Comparison of ENCODE assay signal across 8 cellular contexts in genomic region chr11:116773203-116774112, GRCh38. TPM values are rescaled to one million over a fixed set of nuclear protein-coding genes. Genes with fewer than 3 reads are reported as not detected.
DNase-seq lines count a peak whose midpoint lies in the region; ATAC-seq and TF ChIP-seq lines count a peak whose summit lies in the region.

No MANE protein-coding gene starts in this region.

- H3K27ac Mint-ChIP-seq in activated naive CD4-positive, alpha-beta T cell treated with anti-CD3 and anti-CD28 coated beads, Interleukin-2, amount 50 U/mL, for 72 hours = peak overlapping the region; percentile 92 to 100

- TF ChIP-seq CTCF in GM12864 (IDR thresholded peaks at IDR 0.05; ENCODE audit: low read depth, low read length, missing control alignments) (no peak), LNCaP clone FGC (IDR thresholded peaks at IDR 0.05; ENCODE audit: control insufficient read depth, extremely low read depth, insufficient read depth) (no peak)

- peak; percentile 46 for ATAC-seq in GM21717 (IDR thresholded peaks at IDR 0.05; ENCODE audit: unreplicated experiment)
- peak in 1 of 2 donors; percentile 48 for ATAC-seq in activated naive CD4-positive, alpha-beta T cell treated with anti-CD3 and anti-CD28 coated beads, Interleukin-2, amount 50 U/mL, for 72 hours

- peaks cover 20% of the 10 kb centered on the region for H3K4me1 ChIP-seq in skeletal muscle satellite cell (ENCODE audit: control insufficient read depth, insufficient read depth, low read length)

- H3K4me3 ChIP-seq in GM12864 (ENCODE audit: low read depth, low read length) (peak overlapping the region; percentile 82), LNCaP clone FGC (ENCODE audit: low read depth, low read length) (peak overlapping the region; percentile 98), iPS-11a (ENCODE audit: low read depth, low read length) (peak overlapping the region; percentile 88), skeletal muscle satellite cell (ENCODE audit: low read length) (peak overlapping the region; percentile 93)

- no peaks in the 10 kb centered on the region for H3K9me3 Mint-ChIP-seq in activated naive CD4-positive, alpha-beta T cell treated with anti-CD3 and anti-CD28 coated beads, Interleukin-2, amount 50 U/mL, for 72 hours

- no peaks in the 10 kb centered on the region for H3K27me3 ChIP-seq in skeletal muscle satellite cell (ENCODE audit: control insufficient read depth, insufficient read depth, low read length)

- H3K36me3 Mint-ChIP-seq in activated naive CD4-positive, alpha-beta T cell treated with anti-CD3 and anti-CD28 coated beads, Interleukin-2, amount 50 U/mL, for 72 hours = peaks cover 27 to 31% of the 10 kb centered on the region in 2 donors

- peak overlapping the region; percentile 98 for H3K4me2 ChIP-seq in skeletal muscle satellite cell (ENCODE audit: low read length)

- H3K9me3 ChIP-seq in skeletal muscle satellite cell (replicated peaks; ENCODE audit: low read length) = no peaks in the 10 kb centered on the region

- DNase-seq in GM12864 (ENCODE audit: low read depth) (no peak), LNCaP clone FGC (ENCODE audit: low read depth) (no peak), T-helper 9 cell (no peak), putamen (ENCODE audit: low spot score) (no peak)
- no peak for DNase-seq in activated naive CD4-positive, alpha-beta T cell treated with anti-CD3 and anti-CD28 coated beads, Interleukin-2, amount 50 U/mL, for 72 hours (ENCODE audit: low spot score in 2 of 2)

- peaks cover 27% of the 10 kb centered on the region for H3K36me3 ChIP-seq in skeletal muscle satellite cell (ENCODE audit: insufficient read depth, low read length)

- peak overlapping the region; percentile 97 for H3K9ac ChIP-seq in skeletal muscle satellite cell (ENCODE audit: low read depth, low read length)

RNA-seq across cellular contexts. Expression of gene BUD13, which starts 0.7 kb away (rescaled TPM):
- total RNA-seq in activated naive CD4-positive, alpha-beta T cell treated with anti-CD3 and anti-CD28 coated beads, Interleukin-2, amount 50 U/mL, for 72 hours = 10 to 100 TPM; 29.3 to 42.9 TPM
- 9.9 and 11.8 TPM in 2 replicates for total RNA-seq in skeletal muscle satellite cell (2012; rRNA removed)

RNA-seq across cellular contexts. Expression of gene ZPR1, which starts 14.4 kb away (rescaled TPM):
- total RNA-seq in activated naive CD4-positive, alpha-beta T cell treated with anti-CD3 and anti-CD28 coated beads, Interleukin-2, amount 50 U/mL, for 72 hours = 10 to 100 TPM; 65.0 to 78.4 TPM
- 40.8 and 42.3 TPM in 2 replicates for total RNA-seq in skeletal muscle satellite cell (2012; rRNA removed)

RNA-seq across cellular contexts. Expression of gene APOA5, which starts 18.2 kb away (rescaled TPM):
- total RNA-seq in activated naive CD4-positive, alpha-beta T cell treated with anti-CD3 and anti-CD28 coated beads, Interleukin-2, amount 50 U/mL, for 72 hours = not detected
- not detected in 2 replicates for total RNA-seq in skeletal muscle satellite cell (2012; rRNA removed)

RNA-seq across cellular contexts. Expression of gene APOA4, which starts 49.6 kb away (rescaled TPM):
- total RNA-seq in activated naive CD4-positive, alpha-beta T cell treated with anti-CD3 and anti-CD28 coated beads, Interleukin-2, amount 50 U/mL, for 72 hours = not detected
- total RNA-seq in skeletal muscle satellite cell (2012; rRNA removed) = not detected in 2 replicates

RNA-seq across cellular contexts. Expression of gene APOC3, which starts 56.2 kb away (rescaled TPM):
- total RNA-seq in activated naive CD4-positive, alpha-beta T cell treated with anti-CD3 and anti-CD28 coated beads, Interleukin-2, amount 50 U/mL, for 72 hours = not detected
- 0.76 TPM in 1 of 2 replicates, not detected in the other for total RNA-seq in skeletal muscle satellite cell (2012; rRNA removed)
